In the genomic region with DNA sequence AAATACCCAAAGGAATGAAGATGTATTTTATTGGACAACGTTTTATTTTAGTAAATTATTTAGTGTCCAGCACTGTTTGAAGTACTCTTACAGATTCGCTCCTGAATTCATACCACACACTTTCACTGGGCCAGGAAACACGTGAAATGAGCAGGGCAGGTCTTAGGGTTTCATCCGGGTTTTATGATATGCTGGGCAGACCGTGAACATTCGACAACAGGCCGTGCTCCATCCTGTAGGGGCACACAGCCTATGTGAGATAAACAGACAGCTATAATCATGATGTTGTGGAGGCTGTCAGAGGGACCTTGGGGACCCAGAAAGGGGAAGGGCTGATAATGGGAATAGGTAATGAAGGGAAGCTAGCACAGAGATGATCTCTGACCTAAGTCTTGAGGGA, we compare ENCODE assay signal across 12 cellular contexts.
"Had no signal": no experiment of that assay in that cellular context is flagged by ENCODE, and none has a peak within 500 bp of the region (broad histone marks: within the 10 kb centered on the region; RNA-seq: fewer than 3 reads in every experiment).

No MANE protein-coding gene starts in this region.

- FAIRE-seq: kidney had no signal

- H3K4me1 ChIP-seq: upper lobe of right lung had no signal

- H3K27ac ChIP-seq: gastroesophageal sphincter, right lobe of liver, thoracic aorta, upper lobe of right lung had no signal

- H3K9me3 ChIP-seq: gastroesophageal sphincter, right lobe of liver, thoracic aorta, upper lobe of right lung had no signal

- ATAC-seq: activated CD4-positive, CD25-positive, alpha-beta regulatory T cell treated with anti-CD3 and anti-CD28 coated beads, Interleukin-2, amount 50 U/mL, for 24 hours; stimulated activated effector memory CD8-positive, alpha-beta T cell treated with anti-CD3 and anti-CD28 coated beads, Interleukin-12 subunit alpha, Interleukin-12 subunit beta, amount 100 ng/mL, for 72 hours had no signal

- DNase-seq: activated naive CD4-positive, alpha-beta T cell; activated naive CD8-positive, alpha-beta T cell treated with anti-CD3 and anti-CD28 coated beads, Interleukin-2, amount 10 ng/mL, durations not matched to agents 7 days and 5 days; cortex of kidney; kidney; nephron progenitor cell had no signal

- H3K4me3 ChIP-seq: gastroesophageal sphincter, heart right ventricle, right lobe of liver, thoracic aorta, upper lobe of right lung had no signal

- H3K27me3 ChIP-seq: gastroesophageal sphincter, heart right ventricle, right lobe of liver, upper lobe of right lung had no signal

- H3K36me3 ChIP-seq: right lobe of liver, thoracic aorta, upper lobe of right lung had no signal
